In genomic region chr18:28039078-28039477, GRCh38 we compare ENCODE assay signal across 16 cellular contexts.
A peak's percentile ranks its signal among the peaks of the same experiment; 100 is the strongest.
DNase-seq lines count a peak whose midpoint lies in the region; ATAC-seq and TF ChIP-seq lines count a peak whose summit lies in the region.
"Had no signal": no experiment of that assay in that cellular context is flagged by ENCODE, and none has a peak within 500 bp of the region (broad histone marks: within the 10 kb centered on the region; RNA-seq: fewer than 3 reads in every experiment).

No MANE protein-coding gene starts in this region.

- POLR2A ChIA-PET in WTC11 (lab: Charles Lee), result no interaction called here

- CTCF ChIA-PET in WTC11 (lab: Charles Lee), result no interaction called here

- H3K36me3 ChIP-seq in HUES48 (ENCODE audit: control insufficient read depth, insufficient read depth, low read length) (no peaks in the 10 kb centered on the region), ovary (no peaks in the 10 kb centered on the region)
- H3K36me3 ChIP-seq: prostate gland, thyroid gland had no signal

- no peaks in the 10 kb centered on the region for H3K9me3 Mint-ChIP-seq in WTC11
- H3K9me3 Mint-ChIP-seq in activated T-helper 1 cell treated with anti-CD3 and anti-CD28 coated beads, Interleukin-12 subunit alpha, Interleukin-12 subunit beta, Interleukin-2, Interleukin-4 antibody, amounts not matched to agents 30 ng/mL and 10 ng/mL and 1 ng/mL, durations not matched to agents 14 hours and 24 hours and 36 hours, result no peaks in the 10 kb centered on the region
- peaks cover 3% of the 10 kb centered on the region for H3K9me3 Mint-ChIP-seq in stimulated activated memory B cell treated with anti-CD40 and anti-IgM and Interleukin-4, amounts not matched to agents 10 μg/mL and 1 μg/mL and 100 μg/mL, for 72 hours
- H3K9me3 Mint-ChIP-seq: dendritic cell treated with granulocyte-macrophage colony-stimulating factor and Interleukin-4, amounts not matched to agents 40 ng/mL and 50 ng/mL, for 4 days had no signal

- no peak overlapping the region for H3K4me3 ChIP-seq in HUES48 (ENCODE audit: low read depth, low read length)
- no peak overlapping the region for H3K4me3 ChIP-seq in fibroblast of villous mesenchyme (ENCODE audit: low read depth, low read length)
- no peak overlapping the region for H3K4me3 ChIP-seq in ovary
- H3K4me3 ChIP-seq: prostate gland, thyroid gland had no signal

- H3K27me3 ChIP-seq in HUES48 (ENCODE audit: control insufficient read depth, insufficient read depth, low read length), result no peaks in the 10 kb centered on the region
- H3K27me3 ChIP-seq in ovary, result no peaks in the 10 kb centered on the region
- H3K27me3 ChIP-seq: thyroid gland had no signal

- peak overlapping the region; percentile 24 for H3K27ac ChIP-seq in HUES48 (ENCODE audit: low read depth, low read length)
- H3K27ac ChIP-seq in ovary, result no peak overlapping the region
- H3K27ac ChIP-seq: prostate gland, thyroid gland had no signal

- H3K4me1 ChIP-seq in HUES48 (ENCODE audit: control insufficient read depth, insufficient read depth, low read length) (peaks cover 42% of the 10 kb centered on the region), ovary (ENCODE audit: insufficient read depth) (no peaks in the 10 kb centered on the region)
- H3K4me1 ChIP-seq: prostate gland, thyroid gland had no signal

- no peak overlapping the region for H3K9ac ChIP-seq in HUES48 (ENCODE audit: low read depth, low read length)

- no peaks in the 10 kb centered on the region for H3K27me3 Mint-ChIP-seq in WTC11 (ENCODE audit: low read depth)
- H3K27me3 Mint-ChIP-seq in activated T-helper 1 cell treated with anti-CD3 and anti-CD28 coated beads, Interleukin-12 subunit alpha, Interleukin-12 subunit beta, Interleukin-2, Interleukin-4 antibody, amounts not matched to agents 30 ng/mL and 10 ng/mL and 1 ng/mL, durations not matched to agents 14 hours and 24 hours and 36 hours (ENCODE audit: insufficient read depth), result peaks cover 1% of the 10 kb centered on the region
- H3K27me3 Mint-ChIP-seq in stimulated activated memory B cell treated with anti-CD40 and anti-IgM and Interleukin-4, amounts not matched to agents 10 μg/mL and 1 μg/mL and 100 μg/mL, for 72 hours, result no peaks in the 10 kb centered on the region
- H3K27me3 Mint-ChIP-seq: dendritic cell treated with granulocyte-macrophage colony-stimulating factor and Interleukin-4, amounts not matched to agents 40 ng/mL and 50 ng/mL, for 4 days had no signal

- H3K27ac Mint-ChIP-seq in WTC11, result no peak overlapping the region
- H3K27ac Mint-ChIP-seq in activated T-helper 1 cell treated with anti-CD3 and anti-CD28 coated beads, Interleukin-12 subunit alpha, Interleukin-12 subunit beta, Interleukin-2, Interleukin-4 antibody, amounts not matched to agents 30 ng/mL and 10 ng/mL and 1 ng/mL, durations not matched to agents 14 hours and 24 hours and 36 hours, result no peak overlapping the region
- H3K27ac Mint-ChIP-seq in stimulated activated memory B cell treated with anti-CD40 and anti-IgM and Interleukin-4, amounts not matched to agents 10 μg/mL and 1 μg/mL and 100 μg/mL, for 72 hours, result no peak overlapping the region
- H3K27ac Mint-ChIP-seq: dendritic cell treated with granulocyte-macrophage colony-stimulating factor and Interleukin-4, amounts not matched to agents 40 ng/mL and 50 ng/mL, for 4 days had no signal

- H3K9me3 ChIP-seq in HUES48 (ENCODE audit: control insufficient read depth, insufficient read depth, low read length), result no peaks in the 10 kb centered on the region
- H3K9me3 ChIP-seq in ovary, result no peaks in the 10 kb centered on the region
- H3K9me3 ChIP-seq: prostate gland, thyroid gland had no signal

- TF ChIP-seq CTCF in WTC11 (IDR thresholded peaks at IDR 0.05) (no peak), fibroblast of villous mesenchyme (IDR thresholded peaks at IDR 0.05; ENCODE audit: insufficient read depth, low read depth, low read length) (no peak), ovary (IDR thresholded peaks at IDR 0.05) (no peak)

- no peaks in the 10 kb centered on the region for H3K36me3 Mint-ChIP-seq in WTC11
- no peaks in the 10 kb centered on the region for H3K36me3 Mint-ChIP-seq in activated T-helper 1 cell treated with anti-CD3 and anti-CD28 coated beads, Interleukin-12 subunit alpha, Interleukin-12 subunit beta, Interleukin-2, Interleukin-4 antibody, amounts not matched to agents 30 ng/mL and 10 ng/mL and 1 ng/mL, durations not matched to agents 14 hours and 24 hours and 36 hours (ENCODE audit: low read depth)
- no peaks in the 10 kb centered on the region for H3K36me3 Mint-ChIP-seq in stimulated activated memory B cell treated with anti-CD40 and anti-IgM and Interleukin-4, amounts not matched to agents 10 μg/mL and 1 μg/mL and 100 μg/mL, for 72 hours

- ATAC-seq in WTC11, result peak; percentile 22; the same call in 1 of the 2 replicates
- no peak for ATAC-seq in stimulated activated memory B cell treated with anti-CD40 and anti-IgM and Interleukin-4, amounts not matched to agents 10 μg/mL and 1 μg/mL and 100 μg/mL, for 72 hours
- ATAC-seq: activated T-cell treated with anti-CD3 and anti-CD28 coated beads, Interleukin-2, amount 50 U/mL, for 4 hours had no signal

- no peak for TF ChIP-seq POLR2A in ovary (IDR thresholded peaks at IDR 0.05)

- no peak for TF ChIP-seq EP300 in ovary (IDR thresholded peaks at IDR 0.05)

- H3K4me1 Mint-ChIP-seq in WTC11, result peaks cover 32% of the 10 kb centered on the region
- no peaks in the 10 kb centered on the region for H3K4me1 Mint-ChIP-seq in activated T-helper 1 cell treated with anti-CD3 and anti-CD28 coated beads, Interleukin-12 subunit alpha, Interleukin-12 subunit beta, Interleukin-2, Interleukin-4 antibody, amounts not matched to agents 30 ng/mL and 10 ng/mL and 1 ng/mL, durations not matched to agents 14 hours and 24 hours and 36 hours (ENCODE audit: low read depth)
- no peaks in the 10 kb centered on the region for H3K4me1 Mint-ChIP-seq in stimulated activated memory B cell treated with anti-CD40 and anti-IgM and Interleukin-4, amounts not matched to agents 10 μg/mL and 1 μg/mL and 100 μg/mL, for 72 hours

- intact Hi-C loops in ovary (cut with DNase I), result no loop called here
- intact Hi-C loops in activated T-helper 1 cell treated with anti-CD3 and anti-CD28 coated beads, Interleukin-12 subunit alpha, Interleukin-12 subunit beta, Interleukin-2, Interleukin-4 antibody, amounts not matched to agents 30 ng/mL and 10 ng/mL and 1 ng/mL, durations not matched to agents 14 hours and 24 hours and 36 hours (cut with micrococcal nuclease), result no loop called here

- DNase-seq in WTC11 (ENCODE audit: low spot score) (no peak), fibroblast of villous mesenchyme (ENCODE audit: low read depth) (peak; percentile 42), pulmonary artery endothelial cell (ENCODE audit: low read depth, low spot score) (peak; percentile 10), ovary (no peak)
- DNase-seq in activated T-helper 1 cell treated with anti-CD3 and anti-CD28 coated beads, Interleukin-12 subunit alpha, Interleukin-12 subunit beta, Interleukin-2, Interleukin-4 antibody, amounts not matched to agents 30 ng/mL and 10 ng/mL and 1 ng/mL, durations not matched to agents 14 hours and 24 hours and 36 hours (ENCODE audit: low spot score), result no peak
- DNase-seq: activated CD4-positive, alpha-beta T cell treated with anti-CD3 and anti-CD28 coated beads, Interleukin-2, amount 50 U/mL, for 1 hour; activated T-cell treated with anti-CD3 and anti-CD28 coated beads, Interleukin-2, amount 50 U/mL, for 4 hours; DND-41; NCI-H2107; NCI-H774; stimulated activated CD4-positive, alpha-beta T cell treated with anti-CD3 and anti-CD28 coated beads, Interleukin-2, amount 100 ng/mL, for 24 hours; thyroid gland had no signal

- no peak overlapping the region for H3K4me3 Mint-ChIP-seq in WTC11
- no peak overlapping the region for H3K4me3 Mint-ChIP-seq in activated T-helper 1 cell treated with anti-CD3 and anti-CD28 coated beads, Interleukin-12 subunit alpha, Interleukin-12 subunit beta, Interleukin-2, Interleukin-4 antibody, amounts not matched to agents 30 ng/mL and 10 ng/mL and 1 ng/mL, durations not matched to agents 14 hours and 24 hours and 36 hours
- no peak overlapping the region for H3K4me3 Mint-ChIP-seq in stimulated activated memory B cell treated with anti-CD40 and anti-IgM and Interleukin-4, amounts not matched to agents 10 μg/mL and 1 μg/mL and 100 μg/mL, for 72 hours
- H3K4me3 Mint-ChIP-seq: activated T-cell treated with anti-CD3 and anti-CD28 coated beads, Interleukin-2, amount 50 U/mL, for 4 hours; dendritic cell treated with granulocyte-macrophage colony-stimulating factor and Interleukin-4, amounts not matched to agents 40 ng/mL and 50 ng/mL, for 4 days had no signal

- 89 to 92% (median 92%) methylated on average over 5 of the region's 5 CpGs for WGBS in ovary, 3 donors

TF ChIP-seq in WTC11, 78 proteins besides CTCF, POLR2A, EP300 and RAD21 (continues in another document):
- TF ChIP-seq GRHL2 (CRISPR knock-in tag; IDR thresholded peaks at IDR 0.05; ENCODE audit: insufficient replicate concordance, severe bottlenecking), result no peak
- no peak for TF ChIP-seq MYBL2 (CRISPR knock-in tag; IDR thresholded peaks at IDR 0.05)
- TF ChIP-seq KAT7 (CRISPR knock-in tag; IDR thresholded peaks at IDR 0.05; ENCODE audit: borderline replicate concordance), result no peak
- TF ChIP-seq ZNF232 (CRISPR knock-in tag; IDR thresholded peaks at IDR 0.05), result no peak
- no peak for TF ChIP-seq SMAD3 (CRISPR knock-in tag; IDR thresholded peaks at IDR 0.05; ENCODE audit: borderline replicate concordance)

Comparison
In these comparisons a context has a peak if more than half of its experiments do, and no peak if none do; other contexts are left out.
1. DNase-seq: peak in fibroblast of villous mesenchyme (single experiment) and pulmonary artery endothelial cell (single experiment); none in WTC11 (single experiment), ovary (0 of 5) and activated T-helper 1 cell treated with anti-CD3 and anti-CD28 coated beads, Interleukin-12 subunit alpha, Interleukin-12 subunit beta, Interleukin-2, Interleukin-4 antibody, amounts not matched to agents 30 ng/mL and 10 ng/mL and 1 ng/mL, durations not matched to agents 14 hours and 24 hours and 36 hours (single experiment).